In the genomic region with DNA sequence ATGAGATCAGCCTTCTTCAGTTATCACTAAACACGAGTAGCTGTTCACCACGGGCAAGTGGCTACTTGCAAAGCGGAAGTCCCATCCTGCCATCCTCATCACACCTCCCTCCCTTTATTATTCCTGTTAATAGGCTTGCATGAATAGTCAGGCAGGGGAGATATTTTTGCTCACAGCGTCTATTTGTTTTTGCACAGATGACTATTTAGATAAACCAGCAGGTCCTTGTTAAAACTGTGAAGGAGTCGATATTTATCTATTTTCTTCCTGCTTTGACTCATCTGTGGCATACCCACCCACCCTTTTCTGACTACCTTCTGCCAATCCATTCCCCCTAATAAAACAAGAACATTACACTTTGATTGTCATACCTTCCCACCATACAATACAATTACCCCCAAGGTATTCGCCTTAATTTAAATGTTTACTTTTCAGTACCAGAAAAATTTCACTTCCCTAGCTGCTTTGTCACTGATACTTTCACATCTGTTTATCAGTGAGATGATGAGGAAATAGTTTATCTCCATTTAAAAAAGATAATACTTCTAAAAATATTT, we compare ENCODE assay signal across 10 cellular contexts.
DNase-seq lines count a peak whose midpoint lies in the region; ATAC-seq and TF ChIP-seq lines count a peak whose summit lies in the region.
"Had no signal": no experiment of that assay in that cellular context is flagged by ENCODE, and none has a peak within 500 bp of the region (broad histone marks: within the 10 kb centered on the region; RNA-seq: fewer than 3 reads in every experiment).

No MANE protein-coding gene starts in this region.

- H3K4me3 ChIP-seq in dorsolateral prefrontal cortex: no peak overlapping the region

- H3K27ac ChIP-seq in dorsolateral prefrontal cortex: no peak overlapping the region

- ATAC-seq in HG02973 (IDR thresholded peaks at IDR 0.05; ENCODE audit: unreplicated experiment) (peak; percentile 60), HG03097 (IDR thresholded peaks at IDR 0.05; ENCODE audit: low FRiP score, unreplicated experiment) (no peak)
- ATAC-seq: HCT116 had no signal

- no peak for TF ChIP-seq CTCF in dorsolateral prefrontal cortex (IDR thresholded peaks at IDR 0.05 in 54 of 56, conservative IDR thresholded peaks at IDR 0.05 in 2 of 56; ENCODE audit: low read depth in 1 of 56, partially characterized antibody in 56 of 56)

- DNase-seq in NCI-H1417 (lab: John Stamatoyannopoulos, UW) (peak in 2 of 3 experiments; percentile 64 to 89), NCI-H1417 treated with DMSO at 0.1 percent for 48 hours (lab: John Stamatoyannopoulos, UW) (no peak), NCI-H345 (lab: John Stamatoyannopoulos, UW) (peak; percentile 52), renal cortical epithelial cell (ENCODE audit: low read depth) (peak; percentile 15), dorsolateral prefrontal cortex (no peak)
- DNase-seq in activated effector memory CD4-positive, alpha-beta T cell treated with Interleukin-2 at 50 U/mL for 16 hours: no peak
- DNase-seq: Right ventricle myocardium superior had no signal

- no peaks in the 10 kb centered on the region for H3K27me3 ChIP-seq in dorsolateral prefrontal cortex

- intact Hi-C loops in dorsolateral prefrontal cortex (cut with DNase I): no loop called here

Comparison
In these comparisons a context has a peak if more than half of its experiments do, and no peak if none do; other contexts are left out.
1. DNase-seq: peak in NCI-H1417 (2 of 3), NCI-H345 (single experiment) and renal cortical epithelial cell (single experiment); none in NCI-H1417 treated with DMSO at 0.1 percent for 48 hours (single experiment), activated effector memory CD4-positive, alpha-beta T cell treated with Interleukin-2 at 50 U/mL for 16 hours (single experiment) and dorsolateral prefrontal cortex (0 of 10).